In the genomic region with DNA sequence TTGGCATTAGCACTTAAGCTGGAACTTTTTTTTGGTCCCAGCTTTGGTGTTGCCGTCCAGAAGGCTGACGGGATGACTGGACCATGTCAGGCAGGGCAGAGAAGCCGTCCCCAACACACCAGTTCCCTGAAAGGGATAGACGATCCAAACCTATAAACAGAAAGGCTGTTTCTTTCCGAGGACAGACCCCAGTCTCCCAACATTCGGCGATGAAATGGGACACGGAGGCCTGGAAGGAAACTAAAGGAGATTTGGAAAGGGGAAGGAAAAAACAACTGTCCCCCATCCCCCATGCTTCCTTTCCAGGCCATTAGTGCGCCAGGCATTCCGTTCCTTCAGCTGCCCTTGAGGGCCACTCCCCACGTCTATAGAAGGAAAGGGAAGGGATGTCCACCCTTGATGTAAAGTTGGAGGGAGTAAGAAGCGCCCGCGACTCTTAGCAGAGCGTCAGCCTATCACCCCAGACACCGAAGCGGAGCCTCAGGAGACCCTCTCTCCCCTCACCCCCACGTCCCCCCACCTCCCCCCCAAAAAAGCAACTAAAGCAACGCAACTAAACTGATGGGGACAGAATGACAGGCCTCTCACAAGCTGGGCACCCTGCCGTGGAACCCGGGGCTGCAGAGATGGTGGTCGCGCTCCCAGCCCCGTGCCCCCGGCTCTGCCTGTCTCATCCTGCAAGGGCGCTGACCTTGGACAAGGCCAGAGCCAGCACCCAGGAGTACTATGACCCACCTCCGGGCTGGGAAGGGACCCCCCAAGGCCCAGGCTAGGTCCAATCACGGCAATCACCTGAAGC, we compare ENCODE assay signal across 8 cellular contexts. TPM values are rescaled to one million over a fixed set of nuclear protein-coding genes. Genes with fewer than 3 reads are reported as not detected.
DNase-seq lines count a peak whose midpoint lies in the region; TF ChIP-seq lines count a peak whose summit lies in the region.

No MANE protein-coding gene starts in this region.

- peaks cover 42% of the 10 kb centered on the region for H4K20me1 ChIP-seq in smooth muscle cell (ENCODE audit: low read depth)

- H3K36me3 ChIP-seq in HUES48 (ENCODE audit: control insufficient read depth, insufficient read depth, low read length) (0 out of 2 replicates have a peak, but pooled peaks cover 6% of the 10 kb centered on the region), iPS-15b (ENCODE audit: control insufficient read depth, insufficient read depth, low read length) (peaks cover 2% of the 10 kb centered on the region), smooth muscle cell (ENCODE audit: low read depth) (no peaks in the 10 kb centered on the region)

- DNase-seq in Caki2 (ENCODE audit: low read depth) (peak; percentile 44), smooth muscle cell (lab: John Stamatoyannopoulos, UW; ENCODE audit: unreplicated experiment) (no peak), DMS114 treated with DMSO at 0.1 percent for 48 hours (lab: John Stamatoyannopoulos, UW; ENCODE audit: unreplicated experiment) (no peak), DMS153 treated with DMSO at 0.1 percent for 48 hours (lab: John Stamatoyannopoulos, UW; ENCODE audit: unreplicated experiment) (no peak), UCSD-AML1 (lab: John Stamatoyannopoulos, UW; ENCODE audit: unreplicated experiment) (no peak)

- peak overlapping the region; percentile 98 for H3K27ac ChIP-seq in HUES48 (ENCODE audit: low read depth, low read length)
- H3K27ac ChIP-seq in adipose tissue (ENCODE audit: low read depth, low read length) = peak overlapping the region; percentile 56
- peak overlapping the region; percentile 99 for H3K27ac ChIP-seq in smooth muscle cell (ENCODE audit: low read depth)

- H3K9me3 ChIP-seq in HUES48 (ENCODE audit: control insufficient read depth, insufficient read depth, low read length) = no peaks in the 10 kb centered on the region
- H3K9me3 ChIP-seq in iPS-15b (ENCODE audit: control insufficient read depth, insufficient read depth, low read length) = no peaks in the 10 kb centered on the region
- no peaks in the 10 kb centered on the region for H3K9me3 ChIP-seq in smooth muscle cell (replicated peaks; ENCODE audit: low read depth)

- H3K4me3 ChIP-seq in HUES48 (ENCODE audit: low read depth, low read length) = peak overlapping the region; percentile 89
- H3K4me3 ChIP-seq in iPS-15b (ENCODE audit: low read depth, low read length) = peak overlapping the region; percentile 91
- peak overlapping the region; percentile 99 for H3K4me3 ChIP-seq in smooth muscle cell

- H3K9ac ChIP-seq in HUES48 (ENCODE audit: low read depth, low read length) (peak overlapping the region; percentile 94), iPS-15b (ENCODE audit: low read depth, low read length) (peak overlapping the region; percentile 99), smooth muscle cell (ENCODE audit: low read depth) (peak overlapping the region; percentile 100)

- H2AFZ ChIP-seq in smooth muscle cell (ENCODE audit: low read depth) = peak overlapping the region; percentile 95

- H3K4me2 ChIP-seq in smooth muscle cell = peak overlapping the region; percentile 84

- peaks cover 54% of the 10 kb centered on the region for H3K79me2 ChIP-seq in smooth muscle cell (ENCODE audit: low read depth)

- no peaks in the 10 kb centered on the region for H3K27me3 ChIP-seq in HUES48 (ENCODE audit: control insufficient read depth, insufficient read depth, low read length)
- H3K27me3 ChIP-seq in iPS-15b (ENCODE audit: control insufficient read depth, insufficient read depth, low read length) = peaks cover 15% of the 10 kb centered on the region
- no peaks in the 10 kb centered on the region for H3K27me3 ChIP-seq in smooth muscle cell (ENCODE audit: low read depth)

- peaks cover 6% of the 10 kb centered on the region for H3F3A ChIP-seq in smooth muscle cell (ENCODE audit: low read depth)

- WGBS in adipose tissue, 3 donors = 1 to 2% (median 1%) methylated on average over 28 of the region's 28 CpGs
- under 1% methylated on average over 26 of the region's 28 CpGs for WGBS in smooth muscle cell (ENCODE audit: low lambda C conversion rate)

- in situ Hi-C loops in Caki2 (cut with HindIII; ENCODE audit: low pct_unique_long_range_greater_than_20kb, low sequenced_read_pairs) = no loop called here

- no peak for TF ChIP-seq CTCF in smooth muscle cell (IDR thresholded peaks at IDR 0.05; ENCODE audit: borderline replicate concordance, insufficient read depth, poor library complexity, severe bottlenecking)

- peaks cover 41% of the 10 kb centered on the region for H3K4me1 ChIP-seq in HUES48 (ENCODE audit: control insufficient read depth, insufficient read depth, low read length)
- peaks cover 18% of the 10 kb centered on the region for H3K4me1 ChIP-seq in iPS-15b (ENCODE audit: control insufficient read depth, insufficient read depth, low read length)
- H3K4me1 ChIP-seq in smooth muscle cell (ENCODE audit: low read depth) = peaks cover 5% of the 10 kb centered on the region

RNA-seq across cellular contexts. Expression of gene BLCAP, which starts 0.6 kb away (rescaled TPM):
- total RNA-seq in Caki2 (2014; rRNA removed; shearing (Covaris generic); ENCODE audit: low replicate concordance) = 21.7 and 28.3 TPM in 2 replicates
- 100 to 1,000 TPM in 1 of 3 donors, 10 to 100 TPM in 2; 24.0 to 150 (median 86.8) TPM for polyA plus RNA-seq in adipose tissue
- 45.9 and 50.7 TPM in 2 replicates for total RNA-seq in smooth muscle cell
- 34.2 and 49.2 TPM in 2 replicates for polyA plus RNA-seq in smooth muscle cell

RNA-seq across cellular contexts. Expression of gene NNAT, which starts 6.0 kb away (rescaled TPM):
- total RNA-seq in Caki2 (2014; rRNA removed; shearing (Covaris generic); ENCODE audit: low replicate concordance) = not detected in 2 replicates
- polyA plus RNA-seq in adipose tissue = 100 to 1,000 TPM in 1 of 3 donors, 10 to 100 TPM in 1, 1 to 10 TPM in 1; 4.0 to 191 (median 31.0) TPM
- 6.5 TPM in 1 of 2 replicates, not detected in the other for total RNA-seq in smooth muscle cell
- 0.22 and 0.35 TPM in 2 replicates for polyA plus RNA-seq in smooth muscle cell
